Comparison of ENCODE assay signal across 17 cellular contexts in genomic region chr6:158369241-158369640, GRCh38. TPM values are rescaled to one million over a fixed set of nuclear protein-coding genes. Genes with fewer than 3 reads are reported as not detected.
DNase-seq lines count a peak whose midpoint lies in the region; ATAC-seq, FAIRE-seq and TF ChIP-seq lines count a peak whose summit lies in the region.
"Had no signal": no experiment of that assay in that cellular context is flagged by ENCODE, and none has a peak within 500 bp of the region (broad histone marks: within the 10 kb centered on the region; RNA-seq: fewer than 3 reads in every experiment).

No MANE protein-coding gene starts in this region.

- in situ Hi-C loops in HepG2 (cut with HindIII; ENCODE audit: extremely low pct_ligation_motif_present, low pct_unique_long_range_greater_than_20kb) (no loop called here), GM12878 (cut with MboI) (no loop called here)

- WGBS in HepG2 (ENCODE audit: low lambda C conversion rate): 97% methylated on average over 4 of the region's 4 CpGs
- WGBS in right lobe of liver (ENCODE audit: insufficient coverage, low coverage, low lambda C conversion rate, missing lambda C conversion rate): 95% methylated on average over 4 of the region's 4 CpGs
- 50% methylated on average over 4 of the region's 4 CpGs for WGBS in GM12878 (ENCODE audit: insufficient coverage, insufficient replicate concordance, low lambda C conversion rate, missing lambda C conversion rate)
- WGBS in thyroid gland, 2 donors: 52 to 87% methylated on average over 4 of the region's 4 CpGs
- 97 to 98% (median 97%) methylated on average over 4 of the region's 4 CpGs for WGBS in ovary, 3 donors

- H3K9me3 ChIP-seq in HepG2 (ENCODE audit: low read length) (no peaks in the 10 kb centered on the region), right lobe of liver (no peaks in the 10 kb centered on the region), GM12878 (replicated peaks; ENCODE audit: control insufficient read depth, insufficient read depth, low read length) (no peaks in the 10 kb centered on the region; the same call in 2 of the 3 replicates), thyroid gland (no peaks in the 10 kb centered on the region), breast epithelium (no peaks in the 10 kb centered on the region), ovary (no peaks in the 10 kb centered on the region)
- H3K9me3 ChIP-seq: HAP-1 had no signal

- peaks cover 4% of the 10 kb centered on the region for H3K9me3 Mint-ChIP-seq in activated naive CD8-positive, alpha-beta T cell treated with anti-CD3 and anti-CD28 coated beads for 36 hours
- H3K9me3 Mint-ChIP-seq: CD4-positive, CD25-positive, alpha-beta regulatory T cell had no signal

- POLR2A ChIA-PET in HepG2 (lab: Yijun Ruan, JAX) (no interaction called here), GM12878 (lab: Charles Lee) (interaction anchor here (0.6 kb wide), 1 partner anchor 1564 kb away, joined by 5 read pairs; no protein-coding TSS in a partner anchor)

- no peak overlapping the region for H3K27ac Mint-ChIP-seq in activated naive CD8-positive, alpha-beta T cell treated with anti-CD3 and anti-CD28 coated beads for 36 hours
- H3K27ac Mint-ChIP-seq: HFFc6 had no signal

- SMC1A ChIA-PET in GM12878 (lab: Charles Lee; ENCODE audit: uncharacterized antibody, unreplicated experiment): interaction anchor here (0.9 to 1.2 kb wide), 5 partner anchors 11 to 136 kb away, joined by 3 read pairs; no protein-coding TSS in a partner anchor

- H2AFZ ChIP-seq in HepG2 (ENCODE audit: low read length) (no peak overlapping the region), GM12878 (ENCODE audit: control insufficient read depth, low read depth, low read length) (no peak overlapping the region)

- CTCF ChIA-PET in HepG2 (lab: Yijun Ruan, JAX; ENCODE audit: low intra/inter-chr PET ratio, low total read pairs): no interaction called here
- CTCF ChIA-PET in GM12878 (lab: Yijun Ruan, JAX): interaction anchor here (1.1 to 1.3 kb wide), 2 partner anchors 12 to 18 kb away, joined by 4 read pairs; no protein-coding TSS in a partner anchor

- no peak for DNase-seq in HepG2 (ENCODE audit: low spot score)
- no peak for DNase-seq in right lobe of liver
- no peak for DNase-seq in GM12878 (ENCODE audit: low read depth, low spot score)
- peak; percentile 14 for DNase-seq in kidney epithelial cell (ENCODE audit: low read depth)
- peak; percentile 26 to 29 for DNase-seq in thyroid gland
- DNase-seq in breast epithelium (ENCODE audit: low spot score in 2 of 2): no peak
- no peak for DNase-seq in activated naive CD8-positive, alpha-beta T cell treated with anti-CD3 and anti-CD28 coated beads for 36 hours
- no peak for DNase-seq in ovary
- DNase-seq: 8988T; CD4-positive, CD25-positive, alpha-beta regulatory T cell; DMS79; GOT3; HFFc6 had no signal

- no peak overlapping the region for H3K4me3 ChIP-seq in HepG2 (replicated peaks in 1 of 3; ENCODE audit: insufficient read depth in 1 of 3, low read depth in 2 of 3, low read length in 3 of 3)
- H3K4me3 ChIP-seq in right lobe of liver: no peak overlapping the region
- no peak overlapping the region for H3K4me3 ChIP-seq in GM12878
- no peak overlapping the region for H3K4me3 ChIP-seq in kidney epithelial cell (ENCODE audit: low read depth, low read length)
- H3K4me3 ChIP-seq in thyroid gland (replicated peaks in 1 of 3): no peak overlapping the region
- H3K4me3 ChIP-seq in breast epithelium: no peak overlapping the region
- no peak overlapping the region for H3K4me3 ChIP-seq in ovary
- H3K4me3 ChIP-seq: BLaER1 treated with 17β-estradiol and CSF1 and Interleukin-3, amounts not matched to agents 10 nM and 100 nM; HAP-1 had no signal

- H3K27ac ChIP-seq in HepG2 (ENCODE audit: extremely low read length, insufficient read depth, low read length): no peak overlapping the region
- H3K27ac ChIP-seq in right lobe of liver: no peak overlapping the region
- no peak overlapping the region for H3K27ac ChIP-seq in GM12878 (ENCODE audit: control insufficient read depth, insufficient read depth)
- H3K27ac ChIP-seq in thyroid gland: no peak overlapping the region
- H3K27ac ChIP-seq in breast epithelium: no peak overlapping the region
- no peak overlapping the region for H3K27ac ChIP-seq in ovary
- H3K27ac ChIP-seq: BLaER1 treated with 17β-estradiol and CSF1 and Interleukin-3, amounts not matched to agents 10 nM and 100 nM had no signal

- H3K9ac ChIP-seq in HepG2 (ENCODE audit: insufficient read depth, low read depth, low read length) (no peak overlapping the region), GM12878 (ENCODE audit: control insufficient read depth, insufficient read depth, low read length) (no peak overlapping the region)
- H3K9ac ChIP-seq: BLaER1 treated with 17β-estradiol and CSF1 and Interleukin-3, amounts not matched to agents 10 nM and 100 nM had no signal

- intact Hi-C loops in HepG2 (cut with micrococcal nuclease; ENCODE audit: unreplicated experiment) (no loop called here), right lobe of liver (cut with DNase I) (no loop called here), GM12878 (cut with micrococcal nuclease; ENCODE audit: unreplicated experiment) (no loop called here), thyroid gland (cut with DNase I) (no loop called here), breast epithelium (cut with DNase I; ENCODE audit: low total_unique reads) (no loop called here), ovary (cut with DNase I) (no loop called here)

- TF ChIP-seq CTCF in HepG2 (CRISPR knock-in tag; IDR thresholded peaks at IDR 0.05) (no peak), right lobe of liver (IDR thresholded peaks at IDR 0.05) (no peak), GM12878 (IDR thresholded peaks at IDR 0.05 in 2 of 3, conservative IDR thresholded peaks at IDR 0.05 in 1 of 3; ENCODE audit: control insufficient read depth in 2 of 3, extremely low read depth in 1 of 3, insufficient read depth in 1 of 3, low read depth in 3 of 3, low read length in 3 of 3) (no peak), kidney epithelial cell (IDR thresholded peaks at IDR 0.05; ENCODE audit: insufficient read depth, low read length, poor library complexity, severe bottlenecking) (no peak), thyroid gland (IDR thresholded peaks at IDR 0.05) (no peak), breast epithelium (IDR thresholded peaks at IDR 0.05) (no peak), ovary (IDR thresholded peaks at IDR 0.05) (no peak)

- peaks cover 6% of the 10 kb centered on the region for H3K79me2 ChIP-seq in HepG2 (ENCODE audit: insufficient read depth, low read length)
- H3K79me2 ChIP-seq in GM12878 (ENCODE audit: control insufficient read depth, insufficient read depth, low read length): no peaks in the 10 kb centered on the region

- TF ChIP-seq POLR2A in HepG2 (IDR thresholded peaks at IDR 0.05; ENCODE audit: insufficient read depth in 1 of 2, low read depth in 2 of 2, low read length in 2 of 2): no peak
- no peak for TF ChIP-seq POLR2A in right lobe of liver (IDR thresholded peaks at IDR 0.05)
- no peak for TF ChIP-seq POLR2A in GM12878 (IDR thresholded peaks at IDR 0.05; ENCODE audit: low read depth, low read length)
- no peak for TF ChIP-seq POLR2A in thyroid gland (IDR thresholded peaks at IDR 0.05)
- TF ChIP-seq POLR2A in breast epithelium (IDR thresholded peaks at IDR 0.05): no peak
- no peak for TF ChIP-seq POLR2A in ovary (IDR thresholded peaks at IDR 0.05)

- RAD21 ChIA-PET in GM12878 (lab: Charles Lee; ENCODE audit: unreplicated experiment): no interaction called here

- TF ChIP-seq RAD21 in HepG2 (CRISPR knock-in tag; IDR thresholded peaks at IDR 0.05) (no peak), GM12878 (IDR thresholded peaks at IDR 0.05; ENCODE audit: insufficient read depth, low read depth, low read length) (no peak)

- TF ChIP-seq EP300 in HepG2 (IDR thresholded peaks at IDR 0.05; ENCODE audit: low read depth in 2 of 2, low read length in 2 of 2) (no peak), HepG2 (CRISPR knock-in tag; IDR thresholded peaks at IDR 0.05; ENCODE audit: borderline replicate concordance) (no peak), GM12878 (IDR thresholded peaks at IDR 0.05; ENCODE audit: borderline replicate concordance in 1 of 2, control insufficient read depth in 1 of 2, low read depth in 2 of 2, low read length in 2 of 2) (no peak), ovary (IDR thresholded peaks at IDR 0.05) (no peak)

- ATAC-seq in HepG2: no peak
- no peak for ATAC-seq in right lobe of liver
- ATAC-seq in GM12878: peak; percentile 34; the same call in 1 of the 3 replicates

- BruUV-seq in HepG2 (replicated peaks; lab: Mats Ljungman, UMichigan): no TSS peak
- BruUV-seq in GM12878 (replicated peaks; lab: Mats Ljungman, UMichigan): no TSS peak

- H3K36me3 ChIP-seq in HepG2 (replicated peaks in 1 of 2; ENCODE audit: control insufficient read depth in 1 of 2, insufficient read depth in 2 of 2, low read length in 2 of 2) (peaks cover 4 to 16% of the 10 kb centered on the region in 2 experiments; a peak in 4 of 5 replicates), right lobe of liver (no peaks in the 10 kb centered on the region), GM12878 (ENCODE audit: control insufficient read depth in 2 of 2, insufficient read depth in 2 of 2, low read length in 1 of 2) (peaks cover 0 to 2% of the 10 kb centered on the region in 2 experiments; a peak in 1 of 4 replicates), kidney epithelial cell (ENCODE audit: control insufficient read depth, insufficient read depth, low read length) (no peaks in the 10 kb centered on the region), thyroid gland (no peaks in the 10 kb centered on the region), breast epithelium (no peaks in the 10 kb centered on the region), ovary (no peaks in the 10 kb centered on the region)
- H3K36me3 ChIP-seq: HAP-1 had no signal

- no peaks in the 10 kb centered on the region for H3K27me3 Mint-ChIP-seq in activated naive CD8-positive, alpha-beta T cell treated with anti-CD3 and anti-CD28 coated beads for 36 hours
- H3K27me3 Mint-ChIP-seq: CD4-positive, CD25-positive, alpha-beta regulatory T cell had no signal

- H3K4me2 ChIP-seq in HepG2 (ENCODE audit: low read depth, low read length) (no peak overlapping the region), GM12878 (ENCODE audit: control insufficient read depth, insufficient read depth) (no peak overlapping the region)

- H3K4me3 Mint-ChIP-seq in activated naive CD8-positive, alpha-beta T cell treated with anti-CD3 and anti-CD28 coated beads for 36 hours: no peak overlapping the region
- H3K4me3 Mint-ChIP-seq: HFFc6 had no signal

- no peaks in the 10 kb centered on the region for H4K20me1 ChIP-seq in HepG2 (ENCODE audit: insufficient read depth, low read length)
- no peaks in the 10 kb centered on the region for H4K20me1 ChIP-seq in GM12878 (ENCODE audit: control insufficient read depth, insufficient read depth)

- H3K4me1 ChIP-seq in HepG2 (ENCODE audit: insufficient read depth, low read length): no peaks in the 10 kb centered on the region
- no peaks in the 10 kb centered on the region for H3K4me1 ChIP-seq in right lobe of liver
- H3K4me1 ChIP-seq in GM12878 (ENCODE audit: control insufficient read depth, insufficient read depth, low read length): no peaks in the 10 kb centered on the region
- peaks cover 15 to 41% of the 10 kb centered on the region in 2 donors for H3K4me1 ChIP-seq in thyroid gland
- H3K4me1 ChIP-seq in breast epithelium: no peaks in the 10 kb centered on the region
- peaks cover 8% of the 10 kb centered on the region for H3K4me1 ChIP-seq in ovary (ENCODE audit: insufficient read depth)
- H3K4me1 ChIP-seq: HAP-1 had no signal

- H3K27me3 ChIP-seq in HepG2 (ENCODE audit: control insufficient read depth in 1 of 2, insufficient read depth in 2 of 2, low read length in 2 of 2) (no peaks in the 10 kb centered on the region), right lobe of liver (no peaks in the 10 kb centered on the region), GM12878 (replicated peaks in 1 of 2; ENCODE audit: control insufficient read depth in 2 of 2, insufficient read depth in 2 of 2, low read length in 1 of 2) (no peaks in the 10 kb centered on the region), kidney epithelial cell (ENCODE audit: control insufficient read depth, insufficient read depth, low read length) (no peaks in the 10 kb centered on the region), thyroid gland (no peaks in the 10 kb centered on the region), breast epithelium (no peaks in the 10 kb centered on the region), ovary (no peaks in the 10 kb centered on the region)
- H3K27me3 ChIP-seq: BLaER1 treated with 17β-estradiol and CSF1 and Interleukin-3, amounts not matched to agents 10 nM and 100 nM had no signal

- FAIRE-seq in HepG2 (lab: Jason Lieb, UNC) (no peak), GM12878 (lab: Jason Lieb, UNC) (no peak)
- FAIRE-seq: GM12892, HTR-8/SVneo had no signal

- H3K36me3 Mint-ChIP-seq in activated naive CD8-positive, alpha-beta T cell treated with anti-CD3 and anti-CD28 coated beads for 36 hours: peaks cover 5% of the 10 kb centered on the region

- H3K4me1 Mint-ChIP-seq in activated naive CD8-positive, alpha-beta T cell treated with anti-CD3 and anti-CD28 coated beads for 36 hours: peaks cover 3% of the 10 kb centered on the region

RNA-seq across cellular contexts. Expression of gene TULP4, which starts 57.0 kb away (rescaled TPM):
- total RNA-seq in HepG2 (2016; rRNA removed; fragmentation: Illumina TruSeq; extraction: Trizol): 122 and 143 TPM in 2 replicates
- 244 and 275 TPM in 2 replicates for total RNA-seq in HepG2 (2016; cell fraction: cytosol; rRNA removed; fragmentation: Illumina TruSeq; extraction: Trizol; ENCODE audit: low read depth)
- 121 and 124 TPM in 2 replicates for total RNA-seq in HepG2 (2016; cell fraction: insoluble cytoplasmic fraction; rRNA removed; fragmentation: Illumina TruSeq; extraction: Trizol)
- 358 and 486 TPM in 2 replicates for total RNA-seq in HepG2 (2016; cell fraction: membrane; rRNA removed; fragmentation: Illumina TruSeq; extraction: Trizol)
- 96.8 and 105 TPM in 2 replicates for total RNA-seq in HepG2 (2016; cell fraction: nucleus; rRNA removed; fragmentation: Illumina TruSeq; extraction: Trizol)
- polyA plus RNA-seq in HepG2 (2011; rRNA removed): 19.1 and 21.1 TPM in 2 replicates
- polyA plus RNA-seq in HepG2 (2011; cell fraction: cytosol; rRNA removed): 9.7 and 14.3 TPM in 2 replicates
- 37.4 and 38.9 TPM in 2 replicates for polyA plus RNA-seq in HepG2 (2011; cell fraction: nucleus; rRNA removed)
- 13.6 and 14.1 TPM in 2 replicates for polyA plus RNA-seq in HepG2 (2012)
- polyA plus RNA-seq in HepG2 (2016; cell fraction: cytosol; fragmentation: Illumina TruSeq; extraction: Trizol; ENCODE audit: low read depth): 1.3 and 1.7 TPM in 2 replicates
- 8.7 and 9.3 TPM in 2 replicates for polyA plus RNA-seq in HepG2 (2016; cell fraction: insoluble cytoplasmic fraction; fragmentation: Illumina TruSeq; extraction: Trizol; ENCODE audit: low read depth)
- polyA plus RNA-seq in HepG2 (2016; cell fraction: membrane; fragmentation: Illumina TruSeq; extraction: Trizol; ENCODE audit: low read depth): 2.5 and 3.1 TPM in 2 replicates
- 17.9 and 19.4 TPM in 2 replicates for polyA plus RNA-seq in HepG2 (2016; cell fraction: nucleus; fragmentation: Illumina TruSeq; extraction: Trizol; ENCODE audit: insufficient read depth, low read depth)
- polyA minus RNA-seq in HepG2 (2011; rRNA and poly(A)+ RNA removed; ENCODE audit: low replicate concordance): 41.3 and 139 TPM in 2 replicates
- 105 and 136 TPM in 2 replicates for polyA minus RNA-seq in HepG2 (2011; cell fraction: cytosol; rRNA and poly(A)+ RNA removed)
- 153 and 181 TPM in 2 replicates for polyA minus RNA-seq in HepG2 (2011; cell fraction: nucleus; rRNA and poly(A)+ RNA removed)
- total RNA-seq in right lobe of liver: 10 to 100 TPM; 27.0 to 42.4 (median 32.3) TPM
- total RNA-seq in GM12878 (2013; cell fraction: nucleolus; rRNA removed): 144 and 165 TPM in 2 replicates
- total RNA-seq in GM12878 (2014; rRNA removed): 18.9 and 23.8 TPM in 2 replicates
- 31.1 and 31.8 TPM in 2 replicates for total RNA-seq in GM12878 (2014; rRNA removed; fragmentation: Illumina TruSeq; extraction: Trizol)
- 31.1 and 31.2 TPM in 2 replicates for total RNA-seq in GM12878 (2021)
- 2.6 TPM for polyA plus RNA-seq in GM12878 (2011; ENCODE audit: low read depth)
- polyA plus RNA-seq in GM12878 (2011; rRNA removed): 8.3 and 12.3 TPM in 2 replicates
- polyA plus RNA-seq in GM12878 (2011; cell fraction: cytosol; rRNA removed): 6.5 and 8.3 TPM in 2 replicates
- polyA plus RNA-seq in GM12878 (2011; cell fraction: nucleus; rRNA removed): 12.1 and 20.3 TPM in 2 replicates
- polyA plus RNA-seq in GM12878 (2012): 4.3 and 4.5 TPM in 2 replicates
- 6.3 and 9.1 TPM in 2 replicates for polyA plus RNA-seq in GM12878 (2014; fragmentation: Illumina TruSeq; extraction: Trizol)
- 1 to 10 TPM in 1 of 2 experiments, under 1 TPM in 1; 0.73 to 2.4 TPM for polyA plus RNA-seq in GM12878 (2014; fragmentation: Nextera tagmentation; extraction: Ambion mirVana)
- polyA plus RNA-seq in GM12878 (2014; rRNA removed): 7.7 and 10.8 TPM in 2 replicates
- polyA plus RNA-seq in GM12878 (2016; fragmentation: Nextera tagmentation; extraction: Ambion mirVana): 10 to 100 TPM; 17.1 to 20.5 TPM
- polyA minus RNA-seq in GM12878 (2011; rRNA and poly(A)+ RNA removed): 65.6 and 66.9 TPM in 2 replicates
- 31.9 and 32.4 TPM in 2 replicates for polyA minus RNA-seq in GM12878 (2011; cell fraction: cytosol; rRNA and poly(A)+ RNA removed)
- polyA minus RNA-seq in GM12878 (2011; cell fraction: nucleus; rRNA and poly(A)+ RNA removed): 29.4 and 57.8 TPM in 2 replicates
- 104 and 105 TPM in 2 replicates for total RNA-seq in kidney epithelial cell
- 100 to 1,000 TPM; 209 to 459 (median 292) TPM for total RNA-seq in thyroid gland
- 100 to 1,000 TPM; 104 to 171 (median 112) TPM for total RNA-seq in breast epithelium
- 10 to 100 TPM; 17.0 TPM for total RNA-seq in activated naive CD8-positive, alpha-beta T cell treated with anti-CD3 and anti-CD28 coated beads for 36 hours
- 100 to 1,000 TPM in 2 of 7 donors, 10 to 100 TPM in 5; 64.6 to 152 (median 92.9) TPM for total RNA-seq in ovary
- 1 to 10 TPM; 7.5 to 8.5 TPM for polyA plus RNA-seq in ovary

Comparison
In these comparisons a context has a peak if more than half of its experiments do, and no peak if none do; other contexts are left out.
1. DNase-seq: peak in kidney epithelial cell (single experiment) and thyroid gland (2 of 2); none in HepG2 (single experiment), right lobe of liver (0 of 3), GM12878 (single experiment), breast epithelium (0 of 2), activated naive CD8-positive, alpha-beta T cell treated with anti-CD3 and anti-CD28 coated beads for 36 hours (single experiment) and ovary (0 of 5).
2. Of the 75 proteins assayed by ChIP-seq in both HepG2 and GM12878: peak only in HepG2: none; only in GM12878: CREB1 and CREM; in both: none; in neither: 72; mixed calls (peak in some experiments, not most) for 1.